Comparison of ENCODE assay signal across 9 cellular contexts in genomic region chr16:31181102-31181830, GRCh38. TPM values are rescaled to one million over a fixed set of nuclear protein-coding genes. Genes with fewer than 3 reads are reported as not detected.
A peak's percentile ranks its signal among the peaks of the same experiment; 100 is the strongest.
DNase-seq lines count a peak whose midpoint lies in the region; ATAC-seq and TF ChIP-seq lines count a peak whose summit lies in the region.
"Had no signal": no experiment of that assay in that cellular context is flagged by ENCODE, and none has a peak within 500 bp of the region (broad histone marks: within the 10 kb centered on the region; RNA-seq: fewer than 3 reads in every experiment).

No MANE protein-coding gene starts in this region.

- H2AFZ ChIP-seq in neural cell (ENCODE audit: low read depth, low read length), result no peak overlapping the region

- intact Hi-C loops in esophagus muscularis mucosa (cut with DNase I), result no loop called here

- DNase-seq in ACHN (peak; percentile 58), HT-29 (ENCODE audit: low spot score) (peak; percentile 22), esophagus muscularis mucosa (ENCODE audit: extremely low spot score) (no peak), NCI-H1048 (lab: John Stamatoyannopoulos, UW) (no peak), D341Med (ENCODE audit: low spot score) (no peak)
- peak; percentile 40 for DNase-seq in activated CD4-positive, alpha-beta T cell treated with anti-CD3 and anti-CD28 coated beads, Interleukin-2, amount 10 ng/mL, durations not matched to agents 7 days and 5 days

- TF ChIP-seq POLR2A in esophagus muscularis mucosa (IDR thresholded peaks at IDR 0.05; ENCODE audit: low read depth), result no peak

- no peak for ATAC-seq in HG02798 (IDR thresholded peaks at IDR 0.05; ENCODE audit: poor library complexity, unreplicated experiment)

- no peaks in the 10 kb centered on the region for H3F3A ChIP-seq in neural cell (ENCODE audit: insufficient read depth, low read length, poor library complexity, severe bottlenecking)

- H3K4me3 ChIP-seq in esophagus muscularis mucosa (peak overlapping the region; percentile 80 to 99 (median 88)), neural cell (ENCODE audit: low read length) (peak overlapping the region; percentile 91)

- peak overlapping the region; percentile 94 for H3K4me2 ChIP-seq in neural cell (ENCODE audit: low read length)

- H3K9me3 ChIP-seq in esophagus muscularis mucosa (no peaks in the 10 kb centered on the region), neural cell (ENCODE audit: low read length) (no peaks in the 10 kb centered on the region)

- TF ChIP-seq CTCF in esophagus muscularis mucosa (IDR thresholded peaks at IDR 0.05) (no peak), neural cell (IDR thresholded peaks at IDR 0.05; ENCODE audit: poor library complexity, severe bottlenecking) (no peak)

- 8% methylated on average over 26 of the region's 31 CpGs for WGBS in esophagus muscularis mucosa

- peaks cover 64% of the 10 kb centered on the region for H3K4me1 Mint-ChIP-seq in activated CD4-positive, alpha-beta T cell treated with anti-CD3 and anti-CD28 coated beads, Interleukin-2, amount 10 ng/mL, durations not matched to agents 7 days and 5 days

- H3K36me3 ChIP-seq in esophagus muscularis mucosa (peaks cover 25 to 41% (median 39%) of the 10 kb centered on the region in 4 donors), neural cell (ENCODE audit: insufficient read depth, low read length) (peaks cover 4% of the 10 kb centered on the region)

- H3K9me3 Mint-ChIP-seq in activated CD4-positive, alpha-beta T cell treated with anti-CD3 and anti-CD28 coated beads, Interleukin-2, amount 10 ng/mL, durations not matched to agents 7 days and 5 days, result no peaks in the 10 kb centered on the region

- POLR2A ChIA-PET in activated CD4-positive, alpha-beta T cell treated with anti-CD3 and anti-CD28 coated beads, Interleukin-2, amount 10 ng/mL, durations not matched to agents 7 days and 5 days (lab: Charles Lee), result interaction anchor here (0.8 to 2.0 kb wide), 3 partner anchors 8 to 39 kb away, joined by 6 to 9 read pairs (median 9); partner anchors contain the start of gene PYCARD

- H3K79me2 ChIP-seq in neural cell (replicated peaks; ENCODE audit: insufficient read depth, low read length), result peaks cover 51% of the 10 kb centered on the region

- in situ Hi-C loops in ACHN (cut with HindIII; ENCODE audit: low pct_ligation_motif_present, low pct_unique_long_range_greater_than_20kb, low sequenced_read_pairs), result no loop called here

- no peaks in the 10 kb centered on the region for H3K9me2 ChIP-seq in neural cell (ENCODE audit: insufficient read depth, low read length)

- CTCF ChIA-PET in activated CD4-positive, alpha-beta T cell treated with anti-CD3 and anti-CD28 coated beads, Interleukin-2, amount 10 ng/mL, durations not matched to agents 7 days and 5 days (lab: Charles Lee), result interaction anchor here (1.6 to 2.0 kb wide), 2 partner anchors 17 to 39 kb away, joined by 8 to 9 read pairs; no protein-coding TSS in a partner anchor

- H3K36me3 Mint-ChIP-seq in activated CD4-positive, alpha-beta T cell treated with anti-CD3 and anti-CD28 coated beads, Interleukin-2, amount 10 ng/mL, durations not matched to agents 7 days and 5 days (ENCODE audit: low read depth), result peaks cover 55% of the 10 kb centered on the region

- H3K9ac ChIP-seq in neural cell (ENCODE audit: low read length), result peak overlapping the region; percentile 100

- peaks cover 48% of the 10 kb centered on the region for H4K20me1 ChIP-seq in neural cell (ENCODE audit: insufficient read depth)

- TF ChIP-seq RAD21 in neural cell (conservative IDR thresholded peaks at IDR 0.05), result no peak

- peak overlapping the region; percentile 89 for H3K4me3 Mint-ChIP-seq in activated CD4-positive, alpha-beta T cell treated with anti-CD3 and anti-CD28 coated beads, Interleukin-2, amount 10 ng/mL, durations not matched to agents 7 days and 5 days

- peak overlapping the region; percentile 95 to 99 (median 96) for H3K27ac ChIP-seq in esophagus muscularis mucosa (replicated peaks in 1 of 4)
- peak overlapping the region; percentile 99 for H3K27ac ChIP-seq in neural cell (ENCODE audit: low read length)

- H3K4me1 ChIP-seq in esophagus muscularis mucosa, result peaks cover 29 to 48% (median 42%) of the 10 kb centered on the region in 4 donors

- TF ChIP-seq EP300 in esophagus muscularis mucosa (IDR thresholded peaks at IDR 0.05) (no peak), neural cell (conservative IDR thresholded peaks at IDR 0.05; ENCODE audit: poor library complexity, severe bottlenecking) (no peak)

- no peaks in the 10 kb centered on the region for H3K27me3 Mint-ChIP-seq in activated CD4-positive, alpha-beta T cell treated with anti-CD3 and anti-CD28 coated beads, Interleukin-2, amount 10 ng/mL, durations not matched to agents 7 days and 5 days

- H3K27ac Mint-ChIP-seq in activated CD4-positive, alpha-beta T cell treated with anti-CD3 and anti-CD28 coated beads, Interleukin-2, amount 10 ng/mL, durations not matched to agents 7 days and 5 days, result peak overlapping the region; percentile 99

- H3K27me3 ChIP-seq in esophagus muscularis mucosa, result no peaks in the 10 kb centered on the region
- H3K27me3 ChIP-seq in neural cell (ENCODE audit: insufficient read depth, low read depth, low read length), result no peaks in the 10 kb centered on the region

TF ChIP-seq in neural cell, 6 proteins besides CTCF, POLR2A, EP300 and RAD21:
- no peak for TF ChIP-seq MXI1 (conservative IDR thresholded peaks at IDR 0.05; ENCODE audit: poor library complexity, severe bottlenecking)
- TF ChIP-seq POLR2AphosphoS5 (IDR thresholded peaks at IDR 0.05), result peak; percentile 10
TF ChIP-seq in neural cell: peak in this region for 1.

RNA-seq across cellular contexts. Expression of gene FUS, which starts 1.3 kb away (rescaled TPM):
- total RNA-seq in HT-29 (2014; rRNA removed; shearing (Covaris generic)), result 34.0 and 36.5 TPM in 2 replicates
- total RNA-seq in activated CD4-positive, alpha-beta T cell treated with anti-CD3 and anti-CD28 coated beads, Interleukin-2, amount 10 ng/mL, durations not matched to agents 7 days and 5 days, result 100 to 1,000 TPM; 552 to 581 TPM
- total RNA-seq in esophagus muscularis mucosa, result 10 to 100 TPM; 24.0 to 45.1 (median 34.2) TPM
- polyA plus RNA-seq in neural cell, result 53.9 and 54.3 TPM in 2 replicates
- polyA minus RNA-seq in neural cell, result 79.9 and 89.7 TPM in 2 replicates

RNA-seq across cellular contexts. Expression of gene PYCARD, which starts 21.3 kb away (rescaled TPM):
- 118 and 130 TPM in 2 replicates for total RNA-seq in HT-29 (2014; rRNA removed; shearing (Covaris generic))
- total RNA-seq in activated CD4-positive, alpha-beta T cell treated with anti-CD3 and anti-CD28 coated beads, Interleukin-2, amount 10 ng/mL, durations not matched to agents 7 days and 5 days, result 10 to 100 TPM; 66.8 to 68.0 TPM
- 10 to 100 TPM; 14.5 to 28.9 (median 22.9) TPM for total RNA-seq in esophagus muscularis mucosa
- polyA plus RNA-seq in neural cell, result not detected in 2 replicates
- polyA minus RNA-seq in neural cell, result not detected in 2 replicates

RNA-seq across cellular contexts. Expression of gene PRSS36, which starts 31.4 kb away (rescaled TPM):
- total RNA-seq in HT-29 (2014; rRNA removed; shearing (Covaris generic)), result 2.3 and 4.1 TPM in 2 replicates
- total RNA-seq in activated CD4-positive, alpha-beta T cell treated with anti-CD3 and anti-CD28 coated beads, Interleukin-2, amount 10 ng/mL, durations not matched to agents 7 days and 5 days, result 1 to 10 TPM in 1 of 2 experiments, under 1 TPM in 1; 0.89 to 1.7 TPM
- total RNA-seq in esophagus muscularis mucosa, result 1 to 10 TPM; 2.7 to 8.4 (median 5.1) TPM
- polyA plus RNA-seq in neural cell, result 1.5 and 2.0 TPM in 2 replicates
- not detected in 2 replicates for polyA minus RNA-seq in neural cell

RNA-seq across cellular contexts. Expression of gene TRIM72, which starts 32.7 kb away (rescaled TPM):
- total RNA-seq in HT-29 (2014; rRNA removed; shearing (Covaris generic)), result 0.23 and 0.84 TPM in 2 replicates
- total RNA-seq in activated CD4-positive, alpha-beta T cell treated with anti-CD3 and anti-CD28 coated beads, Interleukin-2, amount 10 ng/mL, durations not matched to agents 7 days and 5 days, result not detected
- total RNA-seq in esophagus muscularis mucosa, result under 1 TPM in 2 of 4 donors, not detected in 2; under 0.01 to 0.84 TPM
- 0.05 TPM in 1 of 2 replicates, not detected in the other for polyA plus RNA-seq in neural cell
- polyA minus RNA-seq in neural cell, result not detected in 2 replicates

RNA-seq across cellular contexts. Expression of gene PYDC1, which starts 35.7 kb away (rescaled TPM):
- total RNA-seq in HT-29 (2014; rRNA removed; shearing (Covaris generic)), result not detected in 2 replicates
- total RNA-seq in activated CD4-positive, alpha-beta T cell treated with anti-CD3 and anti-CD28 coated beads, Interleukin-2, amount 10 ng/mL, durations not matched to agents 7 days and 5 days, result not detected
- total RNA-seq in esophagus muscularis mucosa, result not detected
- polyA plus RNA-seq in neural cell, result not detected in 2 replicates
- not detected in 2 replicates for polyA minus RNA-seq in neural cell
- total RNA-seq: myocyte had no signal

Comparison
In these comparisons a context has a peak if more than half of its experiments do, and no peak if none do; other contexts are left out.
1. DNase-seq: peak in ACHN (single experiment), HT-29 (single experiment) and activated CD4-positive, alpha-beta T cell treated with anti-CD3 and anti-CD28 coated beads, Interleukin-2, amount 10 ng/mL, durations not matched to agents 7 days and 5 days (single experiment); none in esophagus muscularis mucosa (single experiment), NCI-H1048 (single experiment) and D341Med (single experiment).
2. RNA of gene FUS, which starts 1.3 kb away (total RNA-seq): 552 to 581 TPM in activated CD4-positive, alpha-beta T cell treated with anti-CD3 and anti-CD28 coated beads, Interleukin-2, amount 10 ng/mL, durations not matched to agents 7 days and 5 days; 24.0 to 45.1 TPM in esophagus muscularis mucosa and 34.0 to 36.5 TPM in HT-29; every median in the first group is over 10 times any median in the second.